Comparison of ENCODE assay signal across 27 cellular contexts in genomic region chr2:182375862-182376261, GRCh38.
"Had no signal": no experiment of that assay in that cellular context is flagged by ENCODE, and none has a peak within 500 bp of the region (broad histone marks: within the 10 kb centered on the region; RNA-seq: fewer than 3 reads in every experiment).

No MANE protein-coding gene starts in this region.

- H3K27ac ChIP-seq: stomach, suprapubic skin, testis, thoracic aorta, thyroid gland, tibial artery, tibial nerve, transverse colon, upper lobe of left lung, upper lobe of right lung, uterus, vagina had no signal

- H3K9me3 ChIP-seq: testis, thyroid gland, upper lobe of right lung, vagina had no signal

- H3K36me3 ChIP-seq: stomach, suprapubic skin, thoracic aorta, thyroid gland, transverse colon, upper lobe of left lung, upper lobe of right lung, uterus, vagina had no signal

- DNase-seq: stimulated activated CD4-positive, alpha-beta T cell treated with anti-CD3 and anti-CD28 coated beads, Interleukin-2, amount 100 ng/mL, for 48 hours; stimulated activated CD4-positive, alpha-beta T cell treated with anti-CD3 and anti-CD28 coated beads, Interleukin-4, amount 100 ng/mL, for 1 hour; stimulated activated CD4-positive, alpha-beta T cell treated with anti-CD3 and anti-CD28 coated beads, Interleukin-4, amount 100 ng/mL, for 24 hours; stimulated activated CD4-positive, alpha-beta T cell treated with anti-CD3 and anti-CD28 coated beads, Interleukin-4, amount 100 ng/mL, for 4 hours; stimulated activated CD8-positive, alpha-beta memory T cell treated with anti-CD3 and anti-CD28 coated beads, Interleukin-4, amount 100 ng/mL, for 48 hours; stimulated activated naive B cell treated with anti-CD40 and anti-IgM and Interleukin-4, amounts not matched to agents 10 μg/mL and 1 μg/mL and 100 μg/mL, for 72 hours; stimulated activated naive CD4-positive, alpha-beta T cell; stimulated activated naive CD4-positive, alpha-beta T cell treated with Interleukin-2 at 50 U/mL for 16 hours; stimulated activated naive CD8-positive, alpha-beta T cell treated with anti-CD3 and anti-CD28 coated beads, Interleukin-15, amount 100 ng/mL, for 72 hours; stimulated activated naive CD8-positive, alpha-beta T cell treated with anti-CD3 and anti-CD28 coated beads, Interleukin-15, Interleukin-2, amounts not matched to agents 100 U/mL and 50 U/mL, for 24 hours; stomach; substantia nigra; testis; thyroid gland; tibial artery; transverse colon; trophoblast cell; upper lobe of left lung; upper lobe of right lung; uterus had no signal

- H3K27me3 ChIP-seq: stomach, suprapubic skin, testis, thyroid gland, tibial artery, tibial nerve, transverse colon, upper lobe of left lung, upper lobe of right lung, uterus, vagina had no signal

- FAIRE-seq: urothelium cell line had no signal

- H3K4me3 ChIP-seq: stomach, suprapubic skin, testis, thoracic aorta, thyroid gland, tibial artery, tibial nerve, transverse colon, upper lobe of left lung, upper lobe of right lung, uterus, vagina had no signal

- ATAC-seq: stimulated activated effector memory CD8-positive, alpha-beta T cell treated with anti-CD3 and anti-CD28 coated beads, Interleukin-12 subunit alpha, Interleukin-12 subunit beta, amount 100 ng/mL, for 72 hours; stimulated activated memory B cell treated with anti-CD40 and anti-IgM and Interleukin-4, amounts not matched to agents 10 μg/mL and 1 μg/mL and 100 μg/mL, for 72 hours; stimulated activated naive B cell treated with anti-CD40 and anti-IgM and Interleukin-4, amounts not matched to agents 10 μg/mL and 1 μg/mL and 100 μg/mL, for 72 hours; stimulated activated naive CD8-positive, alpha-beta T cell treated with anti-CD3 and anti-CD28 coated beads, Interleukin-15, amount 100 ng/mL, for 72 hours; stimulated activated naive CD8-positive, alpha-beta T cell treated with anti-CD3 and anti-CD28 coated beads, Interleukin-15, Interleukin-2, amounts not matched to agents 100 U/mL and 50 U/mL, for 24 hours; upper lobe of right lung had no signal

- H3K4me1 ChIP-seq: testis had no signal
